In genomic region chr1:40120128-40120527, GRCh38 we compare ENCODE assay signal across 39 cellular contexts.
"Had no signal": no experiment of that assay in that cellular context is flagged by ENCODE, and none has a peak within 500 bp of the region (broad histone marks: within the 10 kb centered on the region; RNA-seq: fewer than 3 reads in every experiment).

No MANE protein-coding gene starts in this region.

- H3K27me3 ChIP-seq: adrenal gland, ascending aorta, body of pancreas, brain microvascular endothelial cell, breast epithelium had no signal

- DNase-seq: activated effector memory CD4-positive, alpha-beta T cell treated with anti-CD3 and anti-CD28 coated beads, Interleukin-2, amount 50 U/mL, for 16 hours; activated effector memory CD4-positive, alpha-beta T cell treated with Interleukin-2 at 50 U/mL for 16 hours; activated gamma-delta T cell; activated gamma-delta T cell treated with Interleukin-2 at 50 U/mL for 16 hours; activated naive CD4-positive, alpha-beta T cell; activated naive CD4-positive, alpha-beta T cell treated with anti-CD3 and anti-CD28 coated beads for 36 hours; activated naive CD4-positive, alpha-beta T cell treated with anti-CD3 and anti-CD28 coated beads, Interleukin-2, amount 10 ng/mL, durations not matched to agents 7 days and 5 days; activated naive CD4-positive, alpha-beta T cell treated with anti-CD3 and anti-CD28 coated beads, Interleukin-2, amount 50 U/mL, for 16 hours; activated naive CD4-positive, alpha-beta T cell treated with Interleukin-2 at 50 U/mL for 16 hours; activated naive CD8-positive, alpha-beta T cell treated with anti-CD3 and anti-CD28 coated beads for 36 hours; activated naive CD8-positive, alpha-beta T cell treated with anti-CD3 and anti-CD28 coated beads, Interleukin-2, amount 10 ng/mL, durations not matched to agents 7 days and 5 days; activated naive CD8-positive, alpha-beta T cell treated with anti-CD3 and anti-CD28 coated beads, Interleukin-2, amount 50 U/mL, for 24 hours; activated T-cell treated with anti-CD3 and anti-CD28 coated beads, Interleukin-2, amount 50 U/mL, for 24 hours; activated T-cell treated with anti-CD3 and anti-CD28 coated beads, Interleukin-2, amount 50 U/mL, for 4 hours; activated T-cell treated with anti-CD3 and anti-CD28 coated beads, Interleukin-2, amount 50 U/mL, for 48 hours; activated T-cell treated with anti-CD3 and anti-CD28 coated beads, Interleukin-2, amount 50 U/mL, for 72 hours; adrenal gland; amniotic stem cell; amygdala; anterior cingulate cortex; aorta; body of pancreas; brain microvascular endothelial cell; caudate nucleus; central memory CD4-positive, alpha-beta T cell; cerebellar nuclear complex had no signal

- H3K4me3 Mint-ChIP-seq: activated naive CD4-positive, alpha-beta T cell treated with anti-CD3 and anti-CD28 coated beads for 36 hours; activated naive CD4-positive, alpha-beta T cell treated with anti-CD3 and anti-CD28 coated beads, Interleukin-2, amount 10 ng/mL, durations not matched to agents 7 days and 5 days; activated naive CD4-positive, alpha-beta T cell treated with anti-CD3 and anti-CD28 coated beads, Interleukin-2, amount 50 U/mL, for 24 hours; activated naive CD8-positive, alpha-beta T cell; activated naive CD8-positive, alpha-beta T cell treated with anti-CD3 and anti-CD28 coated beads for 36 hours; activated naive CD8-positive, alpha-beta T cell treated with anti-CD3 and anti-CD28 coated beads, Interleukin-2, amount 10 ng/mL, durations not matched to agents 7 days and 5 days; activated naive CD8-positive, alpha-beta T cell treated with anti-CD3 and anti-CD28 coated beads, Interleukin-2, amount 50 U/mL, for 24 hours; activated T-cell treated with anti-CD3 and anti-CD28 coated beads, Interleukin-2, amount 50 U/mL, for 24 hours; activated T-cell treated with anti-CD3 and anti-CD28 coated beads, Interleukin-2, amount 50 U/mL, for 4 hours; activated T-cell treated with anti-CD3 and anti-CD28 coated beads, Interleukin-2, amount 50 U/mL, for 72 hours; activated T-helper 1 cell treated with anti-CD3 and anti-CD28 coated beads, Interleukin-12 subunit alpha, Interleukin-12 subunit beta, Interleukin-2, Interleukin-4 antibody, amounts not matched to agents 30 ng/mL and 10 ng/mL and 1 ng/mL, durations not matched to agents 14 hours and 24 hours and 36 hours; activated T-helper 17 cell treated with anti-CD3 and anti-CD28 coated beads, Interleukin-2, amount 50 U/mL, for 72 hours; central memory CD8-positive, alpha-beta T cell had no signal

- H3K36me3 ChIP-seq: adrenal gland, ascending aorta, brain microvascular endothelial cell, breast epithelium, cardiac muscle cell had no signal

- H3K27ac ChIP-seq: adrenal gland, ascending aorta, body of pancreas, brain microvascular endothelial cell, breast epithelium, cardiac muscle cell had no signal

- H3K27ac Mint-ChIP-seq: activated naive CD4-positive, alpha-beta T cell treated with anti-CD3 and anti-CD28 coated beads for 36 hours; activated naive CD4-positive, alpha-beta T cell treated with anti-CD3 and anti-CD28 coated beads, Interleukin-2, amount 10 ng/mL, durations not matched to agents 7 days and 5 days; activated naive CD4-positive, alpha-beta T cell treated with anti-CD3 and anti-CD28 coated beads, Interleukin-2, amount 50 U/mL, for 24 hours; activated naive CD4-positive, alpha-beta T cell treated with anti-CD3 and anti-CD28 coated beads, Interleukin-2, amount 50 U/mL, for 72 hours; activated naive CD8-positive, alpha-beta T cell; activated naive CD8-positive, alpha-beta T cell treated with anti-CD3 and anti-CD28 coated beads for 36 hours; activated naive CD8-positive, alpha-beta T cell treated with anti-CD3 and anti-CD28 coated beads, Interleukin-2, amount 10 ng/mL, durations not matched to agents 7 days and 5 days; activated naive CD8-positive, alpha-beta T cell treated with anti-CD3 and anti-CD28 coated beads, Interleukin-2, amount 50 U/mL, for 24 hours; activated T-cell treated with anti-CD3 and anti-CD28 coated beads, Interleukin-2, amount 50 U/mL, for 24 hours; activated T-cell treated with anti-CD3 and anti-CD28 coated beads, Interleukin-2, amount 50 U/mL, for 72 hours; activated T-helper 1 cell treated with anti-CD3 and anti-CD28 coated beads, Interleukin-12 subunit alpha, Interleukin-12 subunit beta, Interleukin-2, Interleukin-4 antibody, amounts not matched to agents 30 ng/mL and 10 ng/mL and 1 ng/mL, durations not matched to agents 14 hours and 24 hours and 36 hours; activated T-helper 17 cell treated with anti-CD3 and anti-CD28 coated beads, Interleukin-2, amount 50 U/mL, for 72 hours; activated T-helper 2 cell treated with anti-CD3 and anti-CD28 coated beads, Interferon-gamma antibody, Interleukin-2, Interleukin-4, amounts not matched to agents 10 μg/mL and 5 μg/mL and 100 μg/mL, durations not matched to agents 14 hours and 24 hours and 36 hours; brain had no signal

- FAIRE-seq: astrocyte, bronchial epithelial cell had no signal

- H3K4me1 ChIP-seq: adrenal gland, ascending aorta, breast epithelium had no signal

- H3K36me3 Mint-ChIP-seq: activated naive CD4-positive, alpha-beta T cell treated with anti-CD3 and anti-CD28 coated beads, Interleukin-2, amount 10 ng/mL, durations not matched to agents 7 days and 5 days; activated naive CD4-positive, alpha-beta T cell treated with anti-CD3 and anti-CD28 coated beads, Interleukin-2, amount 50 U/mL, for 24 hours; activated naive CD4-positive, alpha-beta T cell treated with anti-CD3 and anti-CD28 coated beads, Interleukin-2, amount 50 U/mL, for 72 hours; activated naive CD8-positive, alpha-beta T cell; activated naive CD8-positive, alpha-beta T cell treated with anti-CD3 and anti-CD28 coated beads for 36 hours; activated naive CD8-positive, alpha-beta T cell treated with anti-CD3 and anti-CD28 coated beads, Interleukin-2, amount 10 ng/mL, durations not matched to agents 7 days and 5 days; brain had no signal

- H3K9me3 ChIP-seq: adrenal gland, ascending aorta, body of pancreas, breast epithelium had no signal

- H3K4me3 ChIP-seq: adrenal gland, ascending aorta, body of pancreas, breast epithelium, cardiac muscle cell had no signal

- H3K4me1 Mint-ChIP-seq: activated naive CD4-positive, alpha-beta T cell treated with anti-CD3 and anti-CD28 coated beads, Interleukin-2, amount 10 ng/mL, durations not matched to agents 7 days and 5 days; activated naive CD4-positive, alpha-beta T cell treated with anti-CD3 and anti-CD28 coated beads, Interleukin-2, amount 50 U/mL, for 24 hours; activated naive CD8-positive, alpha-beta T cell treated with anti-CD3 and anti-CD28 coated beads for 36 hours; activated naive CD8-positive, alpha-beta T cell treated with anti-CD3 and anti-CD28 coated beads, Interleukin-2, amount 10 ng/mL, durations not matched to agents 7 days and 5 days; activated naive CD8-positive, alpha-beta T cell treated with anti-CD3 and anti-CD28 coated beads, Interleukin-2, amount 50 U/mL, for 24 hours; activated T-helper 17 cell treated with anti-CD3 and anti-CD28 coated beads, Interleukin-2, amount 50 U/mL, for 72 hours; brain; central memory CD8-positive, alpha-beta T cell had no signal

- H3K9me3 Mint-ChIP-seq: activated naive CD4-positive, alpha-beta T cell treated with anti-CD3 and anti-CD28 coated beads for 36 hours; activated naive CD4-positive, alpha-beta T cell treated with anti-CD3 and anti-CD28 coated beads, Interleukin-2, amount 10 ng/mL, durations not matched to agents 7 days and 5 days; activated naive CD4-positive, alpha-beta T cell treated with anti-CD3 and anti-CD28 coated beads, Interleukin-2, amount 50 U/mL, for 24 hours; activated naive CD4-positive, alpha-beta T cell treated with anti-CD3 and anti-CD28 coated beads, Interleukin-2, amount 50 U/mL, for 72 hours; activated naive CD8-positive, alpha-beta T cell treated with anti-CD3 and anti-CD28 coated beads for 36 hours; activated naive CD8-positive, alpha-beta T cell treated with anti-CD3 and anti-CD28 coated beads, Interleukin-2, amount 10 ng/mL, durations not matched to agents 7 days and 5 days; activated naive CD8-positive, alpha-beta T cell treated with anti-CD3 and anti-CD28 coated beads, Interleukin-2, amount 50 U/mL, for 24 hours; activated T-cell treated with anti-CD3 and anti-CD28 coated beads, Interleukin-2, amount 50 U/mL, for 24 hours; activated T-cell treated with anti-CD3 and anti-CD28 coated beads, Interleukin-2, amount 50 U/mL, for 4 hours; activated T-cell treated with anti-CD3 and anti-CD28 coated beads, Interleukin-2, amount 50 U/mL, for 72 hours; activated T-helper 1 cell treated with anti-CD3 and anti-CD28 coated beads, Interleukin-12 subunit alpha, Interleukin-12 subunit beta, Interleukin-2, Interleukin-4 antibody, amounts not matched to agents 30 ng/mL and 10 ng/mL and 1 ng/mL, durations not matched to agents 14 hours and 24 hours and 36 hours; activated T-helper 17 cell treated with anti-CD3 and anti-CD28 coated beads, Interleukin-2, amount 50 U/mL, for 72 hours; activated T-helper 2 cell treated with anti-CD3 and anti-CD28 coated beads, Interferon-gamma antibody, Interleukin-2, Interleukin-4, amounts not matched to agents 10 μg/mL and 5 μg/mL and 100 μg/mL, durations not matched to agents 14 hours and 24 hours and 36 hours; central memory CD8-positive, alpha-beta T cell had no signal

- ATAC-seq: activated naive CD4-positive, alpha-beta T cell treated with anti-CD3 and anti-CD28 coated beads, Interleukin-2, amount 50 U/mL, for 72 hours; activated naive CD8-positive, alpha-beta T cell treated with anti-CD3 and anti-CD28 coated beads, Interleukin-2, amount 50 U/mL, for 24 hours; activated T-cell treated with anti-CD3 and anti-CD28 coated beads, Interleukin-2, amount 50 U/mL, for 4 hours; activated T-cell treated with anti-CD3 and anti-CD28 coated beads, Interleukin-2, amount 50 U/mL, for 72 hours; activated T-helper 17 cell treated with anti-CD3 and anti-CD28 coated beads, Interleukin-2, amount 50 U/mL, for 72 hours; body of pancreas had no signal
